ENCODE assay signal across 12 cellular contexts in genomic region chr16:27520982-27521673, GRCh38. TPM values are rescaled to one million over a fixed set of nuclear protein-coding genes. Genes with fewer than 3 reads are reported as not detected.
A peak's percentile ranks its signal among the peaks of the same experiment; 100 is the strongest.
DNase-seq lines count a peak whose midpoint lies in the region; ATAC-seq and TF ChIP-seq lines count a peak whose summit lies in the region.
"Had no signal": no experiment of that assay in that cellular context is flagged by ENCODE, and none has a peak within 500 bp of the region (broad histone marks: within the 10 kb centered on the region; RNA-seq: fewer than 3 reads in every experiment).

No MANE protein-coding gene starts in this region.

- H3K9me3 ChIP-seq in adrenal gland (replicated peaks in 1 of 3) = no peaks in the 10 kb centered on the region
- no peaks in the 10 kb centered on the region for H3K9me3 ChIP-seq in thyroid gland

- H3K27ac ChIP-seq in adrenal gland = peak overlapping the region in 3 of 5 donors; percentile 20 to 73 (median 41)
- H3K27ac ChIP-seq in mesendoderm (ENCODE audit: low read depth, low read length) = no peak overlapping the region
- H3K27ac ChIP-seq in thyroid gland = peak overlapping the region; percentile 57 to 80 (median 64)

- no peak for TF ChIP-seq POLR2A in adrenal gland (IDR thresholded peaks at IDR 0.05)
- TF ChIP-seq POLR2A in thyroid gland (IDR thresholded peaks at IDR 0.05) = peak in 1 of 2 donors; percentile 17

- no peak overlapping the region for H3K4me3 ChIP-seq in adrenal gland
- H3K4me3 ChIP-seq in fibroblast of the aortic adventitia (ENCODE audit: low read depth, low read length) = no peak overlapping the region
- no peak overlapping the region for H3K4me3 ChIP-seq in mesendoderm (ENCODE audit: low read length)
- no peak overlapping the region for H3K4me3 ChIP-seq in thyroid gland (replicated peaks in 1 of 3)

- peaks cover 0 to 46% of the 10 kb centered on the region in 2 donors for H3K36me3 ChIP-seq in adrenal gland (replicated peaks in 1 of 2)
- H3K36me3 ChIP-seq in mesendoderm (ENCODE audit: control insufficient read depth, insufficient read depth, low read length) = peaks cover 6% of the 10 kb centered on the region
- H3K36me3 ChIP-seq in thyroid gland = peaks cover 26% of the 10 kb centered on the region in 2 donors

- H3K4ac ChIP-seq in mesendoderm (ENCODE audit: low read depth, low read length) = no peak overlapping the region

- no peak overlapping the region for H2AK5ac ChIP-seq in mesendoderm (ENCODE audit: low read length)

- no peak overlapping the region for H2BK5ac ChIP-seq in mesendoderm (ENCODE audit: low read length)

- DNase-seq in adrenal gland (peak; percentile 24 to 81 (median 44)), fibroblast of the aortic adventitia (ENCODE audit: low read depth) (peak; percentile 55), mesendoderm (peak; percentile 7), thyroid gland (peak in 1 of 2 donors; percentile 15), DMS79 (lab: John Stamatoyannopoulos, UW) (no peak)
- DNase-seq: activated CD4-positive, alpha-beta T cell treated with anti-CD3 and anti-CD28 coated beads, Interleukin-2, amount 50 U/mL, for 4 hours; activated gamma-delta T cell treated with Interleukin-2 at 50 U/mL for 16 hours; NCI-H1436 treated with DMSO at 0.1 percent for 48 hours; NK-92 treated with Interleukin-12 subunit alpha and Interleukin-12 subunit beta, amount 100 ng/mL, for 24 hours had no signal

- no peak overlapping the region for H3K56ac ChIP-seq in mesendoderm (ENCODE audit: low read length)

- H3K4me2 ChIP-seq in mesendoderm (ENCODE audit: low read length) = no peak overlapping the region

- intact Hi-C loops in adrenal gland (cut with DNase I) = no loop called here
- intact Hi-C loops in thyroid gland (cut with DNase I) = no loop called here

- WGBS in adrenal gland, 4 donors = 71 to 76% (median 75%) methylated on average over 13 to 16 of the region's 16 CpGs
- no CpG with 5 or more reads among the region's 16 CpGs for WGBS in mesendoderm (ENCODE audit: extremely low coverage, insufficient coverage, low lambda C conversion rate)
- WGBS in thyroid gland, 2 donors = 71 to 73% methylated on average over 10 to 16 of the region's 16 CpGs

- H3K23ac ChIP-seq in mesendoderm (ENCODE audit: low read length) = no peak overlapping the region

- no peaks in the 10 kb centered on the region for H3K4me1 ChIP-seq in adrenal gland (replicated peaks in 1 of 2)
- no peaks in the 10 kb centered on the region for H3K4me1 ChIP-seq in mesendoderm (ENCODE audit: control insufficient read depth, low read depth, low read length)
- H3K4me1 ChIP-seq in thyroid gland = peaks cover 0 to 9% of the 10 kb centered on the region in 2 donors

- no peak overlapping the region for H4K8ac ChIP-seq in mesendoderm (ENCODE audit: low read depth, low read length)

- ATAC-seq in HG03095 (IDR thresholded peaks at IDR 0.05; ENCODE audit: unreplicated experiment) = no peak
- no peak for ATAC-seq in GM19467 (IDR thresholded peaks at IDR 0.05; ENCODE audit: unreplicated experiment)
- no peak for ATAC-seq in GM21528 (IDR thresholded peaks at IDR 0.05; ENCODE audit: low FRiP score, unreplicated experiment)

- H3K9ac ChIP-seq in mesendoderm (ENCODE audit: low read length) = no peak overlapping the region

- no peaks in the 10 kb centered on the region for H3K79me1 ChIP-seq in mesendoderm (ENCODE audit: low read length)

- no peaks in the 10 kb centered on the region for H3K79me2 ChIP-seq in mesendoderm (ENCODE audit: control insufficient read depth, insufficient read depth, low read length)

- no peak overlapping the region for H3K18ac ChIP-seq in mesendoderm (ENCODE audit: low read length)

- no peak overlapping the region for H2BK120ac ChIP-seq in mesendoderm (ENCODE audit: low read depth, low read length)

- TF ChIP-seq CTCF in adrenal gland (IDR thresholded peaks at IDR 0.05) (no peak), fibroblast of the aortic adventitia (IDR thresholded peaks at IDR 0.05; ENCODE audit: insufficient read depth, low read length) (no peak), thyroid gland (IDR thresholded peaks at IDR 0.05) (no peak)

- H3K27me3 ChIP-seq in adrenal gland = no peaks in the 10 kb centered on the region
- H3K27me3 ChIP-seq in mesendoderm (ENCODE audit: insufficient read depth, low read length, poor library complexity) = no peaks in the 10 kb centered on the region
- H3K27me3 ChIP-seq in thyroid gland = no peaks in the 10 kb centered on the region

- H4K5ac ChIP-seq in mesendoderm (ENCODE audit: low read length) = no peak overlapping the region

- H2BK15ac ChIP-seq in mesendoderm (replicated peaks; ENCODE audit: low read depth) = no peak overlapping the region

RNA-seq across cellular contexts. Expression of gene GTF3C1, which starts 28.6 kb away (rescaled TPM):
- total RNA-seq in adrenal gland (100 to 1,000 TPM in 2 of 8 donors, 10 to 100 TPM in 6; 65.4 to 105 (median 84.3) TPM), fibroblast of the aortic adventitia (ENCODE audit: low replicate concordance) (62.8 and 71.8 TPM in 2 replicates), thyroid gland (100 to 1,000 TPM in 3 of 4 donors, 10 to 100 TPM in 1; 58.5 to 120 (median 112) TPM)
- polyA plus RNA-seq in adrenal gland = 100 to 1,000 TPM in 2 of 3 donors, 10 to 100 TPM in 1; 51.0 to 225 (median 130) TPM
- 50.5 TPM for polyA plus RNA-seq in mesendoderm (2013, experiment 1 of 2)
- 52.2 TPM for polyA plus RNA-seq in mesendoderm (2013, experiment 2 of 2)

RNA-seq across cellular contexts. Expression of gene KATNIP, which starts 28.8 kb away (rescaled TPM):
- total RNA-seq in adrenal gland = 10 to 100 TPM; 13.2 to 80.4 (median 17.9) TPM
- 10 to 100 TPM in 2 of 3 donors, 1 to 10 TPM in 1; 9.1 to 17.6 (median 10.3) TPM for polyA plus RNA-seq in adrenal gland
- total RNA-seq in fibroblast of the aortic adventitia (ENCODE audit: low replicate concordance) = 23.0 TPM in 2 replicates
- polyA plus RNA-seq in mesendoderm (2013, experiment 1 of 2) = 6.7 TPM
- polyA plus RNA-seq in mesendoderm (2013, experiment 2 of 2) = 6.0 TPM
- 10 to 100 TPM; 41.3 to 82.8 (median 70.9) TPM for total RNA-seq in thyroid gland
